In the genomic region with DNA sequence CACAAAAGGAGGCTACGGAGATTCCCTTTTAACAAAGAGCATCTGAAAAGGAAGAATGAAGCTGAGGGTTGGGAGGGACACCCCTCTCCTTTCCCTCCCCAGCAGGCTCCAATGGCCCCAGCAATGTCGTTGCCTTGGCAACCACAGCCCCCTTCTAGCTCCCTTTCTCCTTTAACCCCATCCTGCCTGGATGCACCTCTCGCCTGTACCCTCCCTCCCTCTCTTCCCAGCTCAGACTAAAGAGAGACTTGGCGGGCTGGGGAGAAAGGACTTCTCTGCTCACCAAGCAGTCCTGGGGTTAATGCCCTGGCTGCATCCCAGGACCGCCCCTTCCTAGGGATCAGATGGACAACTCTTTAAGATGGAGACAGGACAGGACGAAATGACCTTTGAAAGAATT, we compare ENCODE assay signal across 1 cellular context.
TF ChIP-seq lines count a peak whose summit lies in the region.

No MANE protein-coding gene starts in this region.

TF ChIP-seq in GM23338, 12 proteins besides CTCF, POLR2A, EP300 and RAD21 (continued from another document):
- TF ChIP-seq, protein P1, sequence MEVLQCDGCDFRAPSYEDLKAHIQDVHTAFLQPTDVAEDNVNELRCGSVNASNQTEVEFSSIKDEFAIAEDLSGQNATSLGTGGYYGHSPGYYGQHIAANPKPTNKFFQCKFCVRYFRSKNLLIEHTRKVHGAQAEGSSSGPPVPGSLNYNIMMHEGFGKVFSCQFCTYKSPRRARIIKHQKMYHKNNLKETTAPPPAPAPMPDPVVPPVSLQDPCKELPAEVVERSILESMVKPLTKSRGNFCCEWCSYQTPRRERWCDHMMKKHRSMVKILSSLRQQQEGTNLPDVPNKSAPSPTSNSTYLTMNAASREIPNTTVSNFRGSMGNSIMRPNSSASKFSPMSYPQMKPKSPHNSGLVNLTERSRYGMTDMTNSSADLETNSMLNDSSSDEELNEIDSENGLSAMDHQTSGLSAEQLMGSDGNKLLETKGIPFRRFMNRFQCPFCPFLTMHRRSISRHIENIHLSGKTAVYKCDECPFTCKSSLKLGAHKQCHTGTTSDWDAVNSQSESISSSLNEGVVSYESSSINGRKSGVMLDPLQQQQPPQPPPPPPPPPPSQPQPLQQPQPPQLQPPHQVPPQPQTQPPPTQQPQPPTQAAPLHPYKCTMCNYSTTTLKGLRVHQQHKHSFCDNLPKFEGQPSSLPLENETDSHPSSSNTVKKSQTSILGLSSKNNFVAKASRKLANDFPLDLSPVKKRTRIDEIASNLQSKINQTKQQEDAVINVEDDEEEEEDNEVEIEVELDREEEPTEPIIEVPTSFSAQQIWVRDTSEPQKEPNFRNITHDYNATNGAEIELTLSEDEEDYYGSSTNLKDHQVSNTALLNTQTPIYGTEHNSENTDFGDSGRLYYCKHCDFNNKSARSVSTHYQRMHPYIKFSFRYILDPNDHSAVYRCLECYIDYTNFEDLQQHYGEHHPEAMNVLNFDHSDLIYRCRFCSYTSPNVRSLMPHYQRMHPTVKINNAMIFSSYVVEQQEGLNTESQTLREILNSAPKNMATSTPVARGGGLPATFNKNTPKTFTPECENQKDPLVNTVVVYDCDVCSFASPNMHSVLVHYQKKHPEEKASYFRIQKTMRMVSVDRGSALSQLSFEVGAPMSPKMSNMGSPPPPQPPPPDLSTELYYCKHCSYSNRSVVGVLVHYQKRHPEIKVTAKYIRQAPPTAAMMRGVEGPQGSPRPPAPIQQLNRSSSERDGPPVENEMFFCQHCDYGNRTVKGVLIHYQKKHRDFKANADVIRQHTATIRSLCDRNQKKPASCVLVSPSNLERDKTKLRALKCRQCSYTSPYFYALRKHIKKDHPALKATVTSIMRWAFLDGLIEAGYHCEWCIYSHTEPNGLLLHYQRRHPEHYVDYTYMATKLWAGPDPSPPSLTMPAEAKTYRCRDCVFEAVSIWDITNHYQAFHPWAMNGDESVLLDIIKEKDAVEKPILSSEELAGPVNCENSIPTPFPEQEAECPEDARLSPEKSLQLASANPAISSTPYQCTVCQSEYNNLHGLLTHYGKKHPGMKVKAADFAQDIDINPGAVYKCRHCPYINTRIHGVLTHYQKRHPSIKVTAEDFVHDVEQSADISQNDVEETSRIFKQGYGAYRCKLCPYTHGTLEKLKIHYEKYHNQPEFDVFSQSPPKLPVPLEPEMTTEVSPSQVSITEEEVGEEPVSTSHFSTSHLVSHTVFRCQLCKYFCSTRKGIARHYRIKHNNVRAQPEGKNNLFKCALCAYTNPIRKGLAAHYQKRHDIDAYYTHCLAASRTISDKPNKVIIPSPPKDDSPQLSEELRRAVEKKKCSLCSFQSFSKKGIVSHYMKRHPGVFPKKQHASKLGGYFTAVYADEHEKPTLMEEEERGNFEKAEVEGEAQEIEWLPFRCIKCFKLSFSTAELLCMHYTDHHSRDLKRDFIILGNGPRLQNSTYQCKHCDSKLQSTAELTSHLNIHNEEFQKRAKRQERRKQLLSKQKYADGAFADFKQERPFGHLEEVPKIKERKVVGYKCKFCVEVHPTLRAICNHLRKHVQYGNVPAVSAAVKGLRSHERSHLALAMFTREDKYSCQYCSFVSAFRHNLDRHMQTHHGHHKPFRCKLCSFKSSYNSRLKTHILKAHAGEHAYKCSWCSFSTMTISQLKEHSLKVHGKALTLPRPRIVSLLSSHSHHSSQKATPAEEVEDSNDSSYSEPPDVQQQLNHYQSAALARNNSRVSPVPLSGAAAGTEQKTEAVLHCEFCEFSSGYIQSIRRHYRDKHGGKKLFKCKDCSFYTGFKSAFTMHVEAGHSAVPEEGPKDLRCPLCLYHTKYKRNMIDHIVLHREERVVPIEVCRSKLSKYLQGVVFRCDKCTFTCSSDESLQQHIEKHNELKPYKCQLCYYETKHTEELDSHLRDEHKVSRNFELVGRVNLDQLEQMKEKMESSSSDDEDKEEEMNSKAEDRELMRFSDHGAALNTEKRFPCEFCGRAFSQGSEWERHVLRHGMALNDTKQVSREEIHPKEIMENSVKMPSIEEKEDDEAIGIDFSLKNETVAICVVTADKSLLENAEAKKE (CRISPR knock-in tag; IDR thresholded peaks at IDR 0.05), result no peak
